ENCODE assay signal across 20 cellular contexts in the genomic region with DNA sequence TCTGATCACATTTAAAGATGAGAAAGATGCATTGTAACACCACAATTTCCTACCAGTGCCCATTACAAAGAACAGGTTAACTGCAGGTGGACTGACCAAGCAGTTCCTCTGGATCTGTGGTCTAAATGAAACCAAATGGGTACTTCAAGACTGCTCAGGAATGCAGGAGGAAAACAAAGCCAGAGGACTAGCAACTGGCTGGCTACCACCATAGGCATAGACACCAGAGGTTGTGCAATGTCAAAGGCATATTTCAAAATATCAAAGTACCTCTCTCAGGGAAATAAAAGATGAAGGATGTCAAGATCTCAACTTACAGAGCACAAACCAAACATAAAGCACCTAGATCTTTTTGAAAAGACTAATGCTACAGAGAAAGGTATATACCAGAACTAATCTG.
DNase-seq lines count a peak whose midpoint lies in the region; ATAC-seq and TF ChIP-seq lines count a peak whose summit lies in the region.
"Had no signal": no experiment of that assay in that cellular context is flagged by ENCODE, and none has a peak within 500 bp of the region (broad histone marks: within the 10 kb centered on the region; RNA-seq: fewer than 3 reads in every experiment).

No MANE protein-coding gene starts in this region.

- no peak overlapping the region for H3K4me2 ChIP-seq in PC-9
- H3K4me2 ChIP-seq: BLaER1 treated with 17β-estradiol and CSF1 and Interleukin-3, amounts not matched to agents 10 nM and 100 nM had no signal

- H3K4me1 ChIP-seq in lower lobe of right lung (no peaks in the 10 kb centered on the region), PC-9 (replicated peaks; ENCODE audit: insufficient read depth) (no peaks in the 10 kb centered on the region), A673 (ENCODE audit: insufficient read depth, low read length, poor library complexity, severe bottlenecking) (no peaks in the 10 kb centered on the region)
- H3K4me1 ChIP-seq: BLaER1 treated with 17β-estradiol and CSF1 and Interleukin-3, amounts not matched to agents 10 nM and 100 nM; colonic mucosa; transverse colon had no signal

- DNase-seq in GF-D8 (lab: John Stamatoyannopoulos, UW) (peak; percentile 35), NB4 (ENCODE audit: low read depth) (peak; percentile 27), choroid plexus epithelial cell (ENCODE audit: low read depth) (peak; percentile 54), lower lobe of right lung (no peak), PC-9 (no peak), A673 (ENCODE audit: low spot score) (no peak)
- DNase-seq: activated T-cell treated with anti-CD3 and anti-CD28 coated beads, Interleukin-2, amount 50 U/mL, for 72 hours; colonic mucosa; DMS 273 treated with DMSO at 0.1 percent for 48 hours; H9; NCI-H1092; NCI-H69; posterior cingulate gyrus; stimulated activated CD4-positive, alpha-beta T cell treated with anti-CD3 and anti-CD28 coated beads, Interleukin-2, amount 100 ng/mL, for 48 hours; transverse colon had no signal

- H3K4me3 ChIP-seq in NB4 (ENCODE audit: low read depth, low read length) (no peak overlapping the region), choroid plexus epithelial cell (ENCODE audit: low read depth, low read length) (no peak overlapping the region), lower lobe of right lung (no peak overlapping the region), PC-9 (no peak overlapping the region), A673 (ENCODE audit: low read depth, low read length, poor library complexity, severe bottlenecking) (no peak overlapping the region)
- H3K4me3 ChIP-seq: BLaER1 treated with 17β-estradiol and CSF1 and Interleukin-3, amounts not matched to agents 10 nM and 100 nM; colonic mucosa; SJSA1; skin epidermis; transverse colon had no signal

- intact Hi-C loops in lower lobe of right lung (cut with DNase I) (no loop called here), PC-9 (cut with micrococcal nuclease; ENCODE audit: unreplicated experiment) (no loop called here), A673 (cut with micrococcal nuclease; ENCODE audit: unreplicated experiment) (no loop called here)

- TF ChIP-seq POLR2A in NB4 (IDR thresholded peaks at IDR 0.05; ENCODE audit: extremely low read depth, insufficient read length): no peak

- no peaks in the 10 kb centered on the region for H3K9me2 ChIP-seq in PC-9 (ENCODE audit: insufficient read depth)

- H3K27ac ChIP-seq in lower lobe of right lung: no peak overlapping the region
- no peak overlapping the region for H3K27ac ChIP-seq in PC-9
- no peak overlapping the region for H3K27ac ChIP-seq in A673 (ENCODE audit: low read depth, low read length, poor library complexity, severe bottlenecking)
- H3K27ac ChIP-seq: BLaER1 treated with 17β-estradiol and CSF1 and Interleukin-3, amounts not matched to agents 10 nM and 100 nM; colonic mucosa; SJSA1; skin epidermis; transverse colon had no signal

- H2AFZ ChIP-seq in PC-9: no peak overlapping the region

- H3K27me3 ChIP-seq in lower lobe of right lung (ENCODE audit: low read depth) (no peaks in the 10 kb centered on the region), PC-9 (ENCODE audit: insufficient read depth, low read depth) (no peaks in the 10 kb centered on the region), A673 (replicated peaks; ENCODE audit: insufficient read depth, low read depth, low read length, poor library complexity) (no peaks in the 10 kb centered on the region)
- H3K27me3 ChIP-seq: BLaER1 treated with 17β-estradiol and CSF1 and Interleukin-3, amounts not matched to agents 10 nM and 100 nM; colonic mucosa; SJSA1; transverse colon had no signal

- ATAC-seq in lower lobe of right lung: peak; percentile 84 to 93
- ATAC-seq in HG02840 (IDR thresholded peaks at IDR 0.05; ENCODE audit: low FRiP score, unreplicated experiment): no peak
- ATAC-seq: activated T-cell treated with anti-CD3 and anti-CD28 coated beads, Interleukin-2, amount 50 U/mL, for 72 hours; Panc1 had no signal

- H4K20me1 ChIP-seq in PC-9 (ENCODE audit: insufficient read depth): no peaks in the 10 kb centered on the region

- TF ChIP-seq CTCF in NB4 (IDR thresholded peaks at IDR 0.05; ENCODE audit: low read depth, low read length): no peak
- TF ChIP-seq CTCF in choroid plexus epithelial cell (conservative IDR thresholded peaks at IDR 0.05; ENCODE audit: low read depth, low read length): no peak
- no peak for TF ChIP-seq CTCF in lower lobe of right lung (IDR thresholded peaks at IDR 0.05)
- TF ChIP-seq CTCF in PC-9 (conservative IDR thresholded peaks at IDR 0.05): no peak
- no peak for TF ChIP-seq CTCF in A673 (conservative IDR thresholded peaks at IDR 0.05; ENCODE audit: low read depth, low read length)

- POLR2A ChIA-PET in PC-9 (lab: Charles Lee; ENCODE audit: unreplicated experiment) (interaction anchor here (0.6 kb wide), 1 partner anchor 821 kb away, joined by 10 read pairs; no protein-coding TSS in a partner anchor), A673 (lab: Charles Lee; ENCODE audit: low non-redundant PET) (no interaction called here)

- CTCF ChIA-PET in PC-9 (lab: Charles Lee): no interaction called here
- CTCF ChIA-PET in A673 (lab: Charles Lee): no interaction called here

- BruUV-seq in PC-9 (replicated peaks; lab: Mats Ljungman, UMichigan) (no TSS peak), A673 (replicated peaks; lab: Mats Ljungman, UMichigan) (no TSS peak)

- H3F3A ChIP-seq in PC-9 (ENCODE audit: insufficient read depth, low read depth): no peaks in the 10 kb centered on the region

- H3K36me3 ChIP-seq in lower lobe of right lung: no peaks in the 10 kb centered on the region
- no peaks in the 10 kb centered on the region for H3K36me3 ChIP-seq in PC-9 (ENCODE audit: low read depth)
- no peaks in the 10 kb centered on the region for H3K36me3 ChIP-seq in A673 (ENCODE audit: insufficient read depth, low read length, poor library complexity, severe bottlenecking)
- H3K36me3 ChIP-seq: BLaER1 treated with 17β-estradiol and CSF1 and Interleukin-3, amounts not matched to agents 10 nM and 100 nM; colonic mucosa; SJSA1; transverse colon had no signal

- H3K9me3 ChIP-seq in lower lobe of right lung (no peaks in the 10 kb centered on the region), PC-9 (ENCODE audit: insufficient read depth, low read depth) (no peaks in the 10 kb centered on the region), A673 (ENCODE audit: low read depth, low read length, poor library complexity, severe bottlenecking) (no peaks in the 10 kb centered on the region)
- H3K9me3 ChIP-seq: colonic mucosa, SJSA1 had no signal

- H3K79me2 ChIP-seq in PC-9 (ENCODE audit: low read depth): no peaks in the 10 kb centered on the region

Comparison
In these comparisons a context has a peak if more than half of its experiments do, and no peak if none do; other contexts are left out.
1. DNase-seq: peak in GF-D8 (single experiment), NB4 (single experiment) and choroid plexus epithelial cell (single experiment); none in lower lobe of right lung (single experiment), PC-9 (0 of 2) and A673 (single experiment).